Comparison of ENCODE assay signal across 8 cellular contexts in genomic region chr3:38135621-38136271, GRCh38. TPM values are rescaled to one million over a fixed set of nuclear protein-coding genes. Genes with fewer than 3 reads are reported as not detected.
A peak's percentile ranks its signal among the peaks of the same experiment; 100 is the strongest.
DNase-seq lines count a peak whose midpoint lies in the region; ATAC-seq and TF ChIP-seq lines count a peak whose summit lies in the region.
"Not testable (repeated sequence)": the region's sequence is repeated elsewhere in the genome, so short reads cannot be mapped to it uniquely, and the experiment has no call there.

No MANE protein-coding gene starts in this region.

- peaks cover 49% of the 10 kb centered on the region for H3K4me1 Mint-ChIP-seq in activated CD4-positive, alpha-beta T cell treated with anti-CD3 and anti-CD28 coated beads for 36 hours
- H3K4me1 Mint-ChIP-seq in glutamatergic neuron (ENCODE audit: low read depth, unreplicated experiment), result peaks cover 23% of the 10 kb centered on the region
- peaks cover 56% of the 10 kb centered on the region for H3K4me1 Mint-ChIP-seq in mesothelial cell of epicardium

- H3K27me3 Mint-ChIP-seq in activated CD4-positive, alpha-beta T cell treated with anti-CD3 and anti-CD28 coated beads for 36 hours; mesothelial cell of epicardium (ENCODE audit: low read depth): not testable (repeated sequence)
- peaks cover 19% of the 10 kb centered on the region for H3K27me3 Mint-ChIP-seq in glutamatergic neuron (ENCODE audit: unreplicated experiment)

- in situ Hi-C loops in GM23248 (cut with MboI), result not testable (repeated sequence)

- H3K36me3 ChIP-seq in A673 (ENCODE audit: insufficient read depth, low read length, poor library complexity, severe bottlenecking); GM23248 (ENCODE audit: low read depth); breast epithelium: not testable (repeated sequence)
- H3K36me3 ChIP-seq in NT2/D1 (ENCODE audit: insufficient read depth, insufficient read length, low read length), result peaks cover 53% of the 10 kb centered on the region
- peaks cover 25 to 44% (median 37%) of the 10 kb centered on the region in 3 donors for H3K36me3 ChIP-seq in skeletal muscle tissue (ENCODE audit: control insufficient read depth in 3 of 3, insufficient read depth in 3 of 3, low read length in 3 of 3)

- TF ChIP-seq CTCF in A673 (conservative IDR thresholded peaks at IDR 0.05; ENCODE audit: low read depth, low read length); breast epithelium (IDR thresholded peaks at IDR 0.05); glutamatergic neuron (IDR thresholded peaks at IDR 0.05; ENCODE audit: partially characterized antibody, unreplicated experiment); mesothelial cell of epicardium (IDR thresholded peaks at IDR 0.05; ENCODE audit: unreplicated experiment): not testable (repeated sequence)

- TF ChIP-seq POLR2A in breast epithelium (IDR thresholded peaks at IDR 0.05), result not testable (repeated sequence)

- POLR2A ChIA-PET in A673 (lab: Charles Lee; ENCODE audit: low non-redundant PET); activated CD4-positive, alpha-beta T cell treated with anti-CD3 and anti-CD28 coated beads for 36 hours (lab: Charles Lee): not testable (repeated sequence)

- peaks cover 38% of the 10 kb centered on the region for H3K79me2 ChIP-seq in GM23248 (ENCODE audit: insufficient read depth)

- not testable (repeated sequence) for H3K4me1 ChIP-seq in A673 (ENCODE audit: insufficient read depth, low read length, poor library complexity, severe bottlenecking)
- H3K4me1 ChIP-seq in GM23248 (ENCODE audit: insufficient read depth), result peaks cover 15% of the 10 kb centered on the region; the same call in 1 of the 2 replicates
- H3K4me1 ChIP-seq in NT2/D1 (ENCODE audit: insufficient read depth, insufficient read length), result peaks cover 18% of the 10 kb centered on the region
- peaks cover 6 to 31% of the 10 kb centered on the region in 2 donors for H3K4me1 ChIP-seq in breast epithelium
- H3K4me1 ChIP-seq in skeletal muscle tissue (ENCODE audit: control insufficient read depth in 3 of 3, insufficient read depth in 3 of 3, low read length in 3 of 3), result peaks cover 27 to 39% (median 31%) of the 10 kb centered on the region in 3 donors

- H3K4me2 ChIP-seq in GM23248 (ENCODE audit: unreplicated experiment), result peak overlapping the region; percentile 90

- whole genome bisulfite sequencing in GM23248 (ENCODE audit: low coverage in 1 of 2, low lambda C conversion rate in 2 of 2, missing lambda C conversion rate in 2 of 2), 2 experiments, result 52 to 60% methylated on average over 10 of the region's 10 CpGs

- peaks cover 41% of the 10 kb centered on the region for H3K36me3 Mint-ChIP-seq in activated CD4-positive, alpha-beta T cell treated with anti-CD3 and anti-CD28 coated beads for 36 hours (ENCODE audit: low read depth)
- not testable (repeated sequence) for H3K36me3 Mint-ChIP-seq in glutamatergic neuron (ENCODE audit: unreplicated experiment); mesothelial cell of epicardium

- H3K9me3 ChIP-seq in A673 (ENCODE audit: low read depth, low read length, poor library complexity, severe bottlenecking); GM23248 (ENCODE audit: low read depth); NT2/D1 (ENCODE audit: insufficient read depth, low read length); breast epithelium; skeletal muscle tissue (ENCODE audit: control insufficient read depth in 3 of 3, low read length in 3 of 3): not testable (repeated sequence)

- H4K20me1 ChIP-seq in GM23248 (ENCODE audit: insufficient read depth), result not testable (repeated sequence)

- not testable (repeated sequence) for ATAC-seq in activated CD4-positive, alpha-beta T cell treated with anti-CD3 and anti-CD28 coated beads for 36 hours

- not testable (repeated sequence) for H3K27me3 ChIP-seq in A673 (replicated peaks; ENCODE audit: insufficient read depth, low read depth, low read length, poor library complexity); GM23248 (replicated peaks; ENCODE audit: insufficient read depth); breast epithelium; skeletal muscle tissue (ENCODE audit: control insufficient read depth in 3 of 3, insufficient read depth in 3 of 3, low read length in 3 of 3)
- peaks cover 27% of the 10 kb centered on the region for H3K27me3 ChIP-seq in NT2/D1 (ENCODE audit: insufficient read depth, insufficient read length)

- not testable (repeated sequence) for H3F3A ChIP-seq in GM23248 (ENCODE audit: insufficient read depth)

- H3K27ac Mint-ChIP-seq in activated CD4-positive, alpha-beta T cell treated with anti-CD3 and anti-CD28 coated beads for 36 hours, result peak overlapping the region; percentile 93
- H3K27ac Mint-ChIP-seq in glutamatergic neuron (ENCODE audit: unreplicated experiment) (peak overlapping the region; percentile 98), mesothelial cell of epicardium (peak overlapping the region; percentile 85)

- H3K9ac ChIP-seq in GM23248 (peak overlapping the region; percentile 85), NT2/D1 (ENCODE audit: insufficient read length, low read depth) (peak overlapping the region; percentile 94), skeletal muscle tissue (ENCODE audit: low read depth in 1 of 3, low read length in 3 of 3) (peak overlapping the region; percentile 87 to 96 (median 91))

- CTCF ChIA-PET in A673 (lab: Charles Lee), result not testable (repeated sequence)
- CTCF ChIA-PET in activated CD4-positive, alpha-beta T cell treated with anti-CD3 and anti-CD28 coated beads for 36 hours (lab: Charles Lee), result interaction anchor here (1.4 to 2.1 kb wide), 3 partner anchors 29 to 210 kb away, joined by 3 to 10 read pairs (median 7); partner anchors contain the start of genes OXSR1 and XYLB

- H2AFZ ChIP-seq in GM23248, result peak overlapping the region; percentile 83

- H3K4me3 ChIP-seq in A673 (ENCODE audit: low read depth, low read length, poor library complexity, severe bottlenecking) (peak overlapping the region; percentile 81), GM23248 (peak overlapping the region; percentile 90), NT2/D1 (ENCODE audit: insufficient read length, low read depth) (peak overlapping the region; percentile 92), breast epithelium (peak overlapping the region; percentile 76 to 97 (median 90)), skeletal muscle tissue (ENCODE audit: low read length in 3 of 3) (peak overlapping the region; percentile 88 to 96 (median 95))

- H3K9me3 Mint-ChIP-seq in activated CD4-positive, alpha-beta T cell treated with anti-CD3 and anti-CD28 coated beads for 36 hours (ENCODE audit: low read depth); mesothelial cell of epicardium: not testable (repeated sequence)
- H3K9me3 Mint-ChIP-seq in glutamatergic neuron (ENCODE audit: unreplicated experiment), result peaks cover 16% of the 10 kb centered on the region

- not testable (repeated sequence) for DNase-seq in A673 (ENCODE audit: low spot score); GM23248; NT2/D1 (ENCODE audit: low read depth, low spot score); breast epithelium (ENCODE audit: low spot score in 2 of 2); glutamatergic neuron; mesothelial cell of epicardium (ENCODE audit: low spot score in 2 of 2, unreplicated experiment in 2 of 2)
- DNase-seq in activated CD4-positive, alpha-beta T cell treated with anti-CD3 and anti-CD28 coated beads for 36 hours, result peak; percentile 55

- not testable (repeated sequence) for H3K9me2 ChIP-seq in GM23248 (ENCODE audit: insufficient read depth)

- TSS peak; percentile 43 for BruUV-seq in A673 (replicated peaks; lab: Mats Ljungman, UMichigan)

- intact Hi-C loops in A673 (cut with micrococcal nuclease; ENCODE audit: unreplicated experiment), result loop anchor here (10.0 kb wide), 1 partner anchor 209 kb away; the partner anchor contains the start of gene XYLB
- intact Hi-C loops in activated CD4-positive, alpha-beta T cell treated with anti-CD3 and anti-CD28 coated beads for 36 hours (cut with DNase I, micrococcal nuclease), result loop anchor here (2.0 to 10.0 kb wide), 7 partner anchors 77 to 1252 kb away; partner anchors contain the start of genes XYLB (in 2 of the 2) and ACVR2B (in 1 of the 2)
- intact Hi-C loops in breast epithelium (cut with DNase I; ENCODE audit: low total_unique reads), result not testable (repeated sequence)

- H3K27ac ChIP-seq in A673 (ENCODE audit: low read depth, low read length, poor library complexity, severe bottlenecking); GM23248; skeletal muscle tissue (ENCODE audit: low read depth, low read length): not testable (repeated sequence)
- H3K27ac ChIP-seq in breast epithelium, result peak overlapping the region; percentile 91 to 95

- peak overlapping the region; percentile 97 for H3K4me3 Mint-ChIP-seq in activated CD4-positive, alpha-beta T cell treated with anti-CD3 and anti-CD28 coated beads for 36 hours
- H3K4me3 Mint-ChIP-seq in glutamatergic neuron (ENCODE audit: unreplicated experiment) (peak overlapping the region; percentile 99), mesothelial cell of epicardium (peak overlapping the region; percentile 88)

RNA-seq across cellular contexts. Expression of gene ACAA1, which starts 1.2 kb away (rescaled TPM):
- total RNA-seq in A673 (2021) (24.0 and 27.4 TPM in 2 replicates), breast epithelium (10 to 100 TPM; 69.2 to 87.5 (median 83.9) TPM), glutamatergic neuron (ENCODE audit: unreplicated experiment) (89.8 TPM), mesothelial cell of epicardium (52.7 to 57.7 TPM (median 53.2 TPM) in 3 replicates), skeletal muscle tissue (21.9 TPM)
- total RNA-seq in GM23248 (2014; rRNA removed; shearing (Covaris generic)), result 18.7 and 32.9 TPM in 2 replicates
- 49.3 and 50.5 TPM in 2 replicates for polyA plus RNA-seq in GM23248 (2016; fragmentation: Nextera tagmentation; extraction: Ambion mirVana)
- 10 to 100 TPM; 52.2 to 64.6 TPM for total RNA-seq in activated CD4-positive, alpha-beta T cell treated with anti-CD3 and anti-CD28 coated beads for 36 hours

RNA-seq across cellular contexts. Expression of gene MYD88, which starts 2.7 kb away (rescaled TPM):
- total RNA-seq in A673 (2021), result 11.9 and 13.1 TPM in 2 replicates
- 6.7 and 8.6 TPM in 2 replicates for total RNA-seq in GM23248 (2014; rRNA removed; shearing (Covaris generic))
- polyA plus RNA-seq in GM23248 (2016; fragmentation: Nextera tagmentation; extraction: Ambion mirVana), result 32.1 and 33.3 TPM in 2 replicates
- total RNA-seq in activated CD4-positive, alpha-beta T cell treated with anti-CD3 and anti-CD28 coated beads for 36 hours, result 10 to 100 TPM; 32.8 to 33.1 TPM
- total RNA-seq in breast epithelium, result 10 to 100 TPM; 33.4 to 36.0 (median 35.3) TPM
- 58.0 TPM for total RNA-seq in glutamatergic neuron (ENCODE audit: unreplicated experiment)
- 27.3 to 33.1 TPM (median 28.1 TPM) in 3 replicates for total RNA-seq in mesothelial cell of epicardium
- 5.2 TPM for total RNA-seq in skeletal muscle tissue

RNA-seq across cellular contexts. Expression of gene OXSR1, which starts 29.6 kb away (rescaled TPM):
- total RNA-seq in A673 (2021) (30.9 and 31.1 TPM in 2 replicates), breast epithelium (10 to 100 TPM; 29.0 to 41.6 (median 33.1) TPM), glutamatergic neuron (ENCODE audit: unreplicated experiment) (80.7 TPM), mesothelial cell of epicardium (42.3 to 43.2 TPM (median 42.6 TPM) in 3 replicates), skeletal muscle tissue (20.9 TPM)
- total RNA-seq in GM23248 (2014; rRNA removed; shearing (Covaris generic)), result 29.5 and 40.0 TPM in 2 replicates
- polyA plus RNA-seq in GM23248 (2016; fragmentation: Nextera tagmentation; extraction: Ambion mirVana), result 15.0 and 17.1 TPM in 2 replicates
- 10 to 100 TPM; 53.7 to 56.0 TPM for total RNA-seq in activated CD4-positive, alpha-beta T cell treated with anti-CD3 and anti-CD28 coated beads for 36 hours
